9 cellular contexts compared by ENCODE assay signal in the genomic region with DNA sequence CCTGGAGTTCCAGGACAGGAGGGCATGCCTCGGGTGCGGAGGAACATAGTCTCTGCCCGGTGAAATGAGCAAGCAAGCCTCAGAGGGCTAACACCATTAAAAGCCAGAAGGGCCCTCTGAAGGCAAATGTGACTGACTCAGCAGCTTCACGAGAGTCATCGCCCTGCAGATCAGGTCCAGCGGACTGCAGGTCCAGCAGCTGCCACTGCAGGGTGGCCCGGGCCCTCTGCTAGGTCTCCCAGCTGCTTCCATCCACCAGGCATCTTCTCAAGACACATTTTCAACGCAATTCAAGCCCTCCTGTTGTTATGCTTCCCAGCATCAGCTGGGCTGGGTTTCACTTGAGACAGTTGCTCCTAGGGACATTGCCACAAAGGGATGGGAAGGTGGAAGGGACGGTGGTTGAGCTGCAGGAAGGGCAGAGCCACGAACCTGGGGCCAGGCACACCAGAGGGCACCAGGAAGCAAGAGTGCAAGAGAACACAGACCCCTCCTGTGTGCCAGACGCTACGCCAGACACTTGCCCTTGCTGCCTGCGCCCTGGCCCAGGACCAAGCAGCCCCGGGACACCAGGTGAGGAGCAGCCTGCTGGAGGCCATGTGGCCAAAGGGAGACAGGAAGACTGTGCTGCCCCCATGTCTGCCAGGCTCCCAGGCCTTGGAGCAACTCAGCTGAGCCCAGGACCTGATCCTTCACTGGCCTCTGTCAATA.
DNase-seq lines count a peak whose midpoint lies in the region; ATAC-seq and TF ChIP-seq lines count a peak whose summit lies in the region.
"Had no signal": no experiment of that assay in that cellular context is flagged by ENCODE, and none has a peak within 500 bp of the region (broad histone marks: within the 10 kb centered on the region; RNA-seq: fewer than 3 reads in every experiment).

No MANE protein-coding gene starts in this region.

- no peaks in the 10 kb centered on the region for H3K27me3 Mint-ChIP-seq in WTC11 (ENCODE audit: low read depth)

- H3K4me3 ChIP-seq in thoracic aorta: no peak overlapping the region
- no peak overlapping the region for H3K4me3 ChIP-seq in upper lobe of left lung
- H3K4me3 ChIP-seq in effector memory CD4-positive, alpha-beta T cell (ENCODE audit: insufficient read depth, low read depth, low read length, poor library complexity, severe bottlenecking): no peak overlapping the region

- peak overlapping the region; percentile 95 for H3K27ac Mint-ChIP-seq in WTC11
- H3K27ac Mint-ChIP-seq: T-helper 1 cell treated with Interleukin-12 subunit alpha and Interleukin-12 subunit beta and Interleukin-4 antibody, amounts not matched to agents 30 μg/mL and 1 μg/mL, for 36 hours had no signal

- no peak overlapping the region for H3K4me3 Mint-ChIP-seq in WTC11
- H3K4me3 Mint-ChIP-seq: T-helper 1 cell treated with Interleukin-12 subunit alpha and Interleukin-12 subunit beta and Interleukin-4 antibody, amounts not matched to agents 30 μg/mL and 1 μg/mL, for 36 hours had no signal

- H3K27me3 ChIP-seq in thoracic aorta (replicated peaks; ENCODE audit: insufficient read depth) (no peaks in the 10 kb centered on the region), upper lobe of left lung (no peaks in the 10 kb centered on the region)
- H3K27me3 ChIP-seq in effector memory CD4-positive, alpha-beta T cell (replicated peaks; ENCODE audit: control insufficient read depth, insufficient read depth, low read length, poor library complexity, severe bottlenecking): no peaks in the 10 kb centered on the region

- H3K36me3 ChIP-seq in thoracic aorta (no peaks in the 10 kb centered on the region), upper lobe of left lung (no peaks in the 10 kb centered on the region)
- H3K36me3 ChIP-seq in effector memory CD4-positive, alpha-beta T cell (ENCODE audit: control insufficient read depth, insufficient read depth, low read length): no peaks in the 10 kb centered on the region

- ATAC-seq in WTC11: no peak
- ATAC-seq in thoracic aorta (ENCODE audit: insufficient number of reproducible peaks, low FRiP score, low read depth): no peak
- ATAC-seq in upper lobe of left lung (ENCODE audit: low FRiP score in 2 of 2): no peak
- ATAC-seq in GM18868 (IDR thresholded peaks at IDR 0.05; ENCODE audit: unreplicated experiment): no peak

- H3K27ac ChIP-seq in thoracic aorta (peak overlapping the region; percentile 67 to 96), upper lobe of left lung (peak overlapping the region in 2 of 4 donors; percentile 23 to 61)
- no peak overlapping the region for H3K27ac ChIP-seq in effector memory CD4-positive, alpha-beta T cell (ENCODE audit: insufficient read depth, low read length, poor library complexity, severe bottlenecking)

- peaks cover 53% of the 10 kb centered on the region for H3K4me1 Mint-ChIP-seq in WTC11

- no peak for TF ChIP-seq EP300 in upper lobe of left lung (IDR thresholded peaks at IDR 0.05)

- H3K9me3 ChIP-seq in thoracic aorta (no peaks in the 10 kb centered on the region), upper lobe of left lung (no peaks in the 10 kb centered on the region)
- H3K9me3 ChIP-seq in effector memory CD4-positive, alpha-beta T cell (ENCODE audit: control insufficient read depth, low read length): no peaks in the 10 kb centered on the region

- no peak for TF ChIP-seq POLR2A in upper lobe of left lung (IDR thresholded peaks at IDR 0.05)

- CTCF ChIA-PET in WTC11 (lab: Charles Lee): no interaction called here

- POLR2A ChIA-PET in WTC11 (lab: Charles Lee): no interaction called here

- H3K4me1 ChIP-seq in thoracic aorta (ENCODE audit: control insufficient read depth in 1 of 2, low read depth in 2 of 2) (peaks cover 24 to 49% of the 10 kb centered on the region in 2 donors), upper lobe of left lung (peaks cover 45 to 69% (median 62%) of the 10 kb centered on the region in 4 donors)
- peaks cover 28% of the 10 kb centered on the region for H3K4me1 ChIP-seq in effector memory CD4-positive, alpha-beta T cell (ENCODE audit: control insufficient read depth, insufficient read depth, low read length, poor library complexity, severe bottlenecking)

- TF ChIP-seq CTCF in WTC11 (IDR thresholded peaks at IDR 0.05) (no peak), thoracic aorta (IDR thresholded peaks at IDR 0.05) (no peak), upper lobe of left lung (IDR thresholded peaks at IDR 0.05) (no peak)

- 81 to 96% methylated on average over 9 to 14 of the region's 14 CpGs for WGBS in upper lobe of left lung, 2 donors

- H3K36me3 Mint-ChIP-seq in WTC11: no peaks in the 10 kb centered on the region

- no peaks in the 10 kb centered on the region for H3K9me3 Mint-ChIP-seq in WTC11
- H3K9me3 Mint-ChIP-seq: T-helper 1 cell treated with Interleukin-12 subunit alpha and Interleukin-12 subunit beta and Interleukin-4 antibody, amounts not matched to agents 30 μg/mL and 1 μg/mL, for 36 hours had no signal

- peak; percentile 22 for DNase-seq in NCI-H2029 (lab: John Stamatoyannopoulos, UW)
- no peak for DNase-seq in NCI-H2029 treated with DMSO at 0.1 percent for 48 hours (lab: John Stamatoyannopoulos, UW)
- no peak for DNase-seq in WTC11 (ENCODE audit: low spot score)
- DNase-seq in islet precursor cell: peak; percentile 72
- no peak for DNase-seq in thoracic aorta (ENCODE audit: low spot score)
- no peak for DNase-seq in upper lobe of left lung
- DNase-seq in effector memory CD4-positive, alpha-beta T cell: no peak

TF ChIP-seq in WTC11, 78 proteins besides CTCF, POLR2A, EP300 and RAD21:
- TF ChIP-seq TEAD1 (CRISPR knock-in tag; IDR thresholded peaks at IDR 0.05) (no peak), GABPB1 (CRISPR knock-in tag; IDR thresholded peaks at IDR 0.05) (no peak), ZNF232 (CRISPR knock-in tag; IDR thresholded peaks at IDR 0.05) (no peak), ZNF396 (CRISPR knock-in tag; IDR thresholded peaks at IDR 0.05; ENCODE audit: borderline replicate concordance) (no peak), NFATC4 (CRISPR knock-in tag; IDR thresholded peaks at IDR 0.05) (no peak), FOXJ3 (CRISPR knock-in tag; IDR thresholded peaks at IDR 0.05; ENCODE audit: borderline replicate concordance) (no peak), MXD4 (CRISPR knock-in tag; IDR thresholded peaks at IDR 0.05; ENCODE audit: borderline replicate concordance) (no peak), RELA (CRISPR knock-in tag; IDR thresholded peaks at IDR 0.05; ENCODE audit: borderline replicate concordance) (no peak), NR3C1 (CRISPR knock-in tag; conservative IDR thresholded peaks at IDR 0.05; ENCODE audit: low read depth) (no peak), ZNF219 (CRISPR knock-in tag; IDR thresholded peaks at IDR 0.05; ENCODE audit: borderline replicate concordance) (no peak), ZNF423 (CRISPR knock-in tag; IDR thresholded peaks at IDR 0.05) (no peak)
- TF ChIP-seq, protein P1, sequence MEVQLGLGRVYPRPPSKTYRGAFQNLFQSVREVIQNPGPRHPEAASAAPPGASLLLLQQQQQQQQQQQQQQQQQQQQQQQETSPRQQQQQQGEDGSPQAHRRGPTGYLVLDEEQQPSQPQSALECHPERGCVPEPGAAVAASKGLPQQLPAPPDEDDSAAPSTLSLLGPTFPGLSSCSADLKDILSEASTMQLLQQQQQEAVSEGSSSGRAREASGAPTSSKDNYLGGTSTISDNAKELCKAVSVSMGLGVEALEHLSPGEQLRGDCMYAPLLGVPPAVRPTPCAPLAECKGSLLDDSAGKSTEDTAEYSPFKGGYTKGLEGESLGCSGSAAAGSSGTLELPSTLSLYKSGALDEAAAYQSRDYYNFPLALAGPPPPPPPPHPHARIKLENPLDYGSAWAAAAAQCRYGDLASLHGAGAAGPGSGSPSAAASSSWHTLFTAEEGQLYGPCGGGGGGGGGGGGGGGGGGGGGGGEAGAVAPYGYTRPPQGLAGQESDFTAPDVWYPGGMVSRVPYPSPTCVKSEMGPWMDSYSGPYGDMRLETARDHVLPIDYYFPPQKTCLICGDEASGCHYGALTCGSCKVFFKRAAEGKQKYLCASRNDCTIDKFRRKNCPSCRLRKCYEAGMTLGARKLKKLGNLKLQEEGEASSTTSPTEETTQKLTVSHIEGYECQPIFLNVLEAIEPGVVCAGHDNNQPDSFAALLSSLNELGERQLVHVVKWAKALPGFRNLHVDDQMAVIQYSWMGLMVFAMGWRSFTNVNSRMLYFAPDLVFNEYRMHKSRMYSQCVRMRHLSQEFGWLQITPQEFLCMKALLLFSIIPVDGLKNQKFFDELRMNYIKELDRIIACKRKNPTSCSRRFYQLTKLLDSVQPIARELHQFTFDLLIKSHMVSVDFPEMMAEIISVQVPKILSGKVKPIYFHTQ (CRISPR knock-in tag; IDR thresholded peaks at IDR 0.05): no peak
- TF ChIP-seq, protein P2, sequence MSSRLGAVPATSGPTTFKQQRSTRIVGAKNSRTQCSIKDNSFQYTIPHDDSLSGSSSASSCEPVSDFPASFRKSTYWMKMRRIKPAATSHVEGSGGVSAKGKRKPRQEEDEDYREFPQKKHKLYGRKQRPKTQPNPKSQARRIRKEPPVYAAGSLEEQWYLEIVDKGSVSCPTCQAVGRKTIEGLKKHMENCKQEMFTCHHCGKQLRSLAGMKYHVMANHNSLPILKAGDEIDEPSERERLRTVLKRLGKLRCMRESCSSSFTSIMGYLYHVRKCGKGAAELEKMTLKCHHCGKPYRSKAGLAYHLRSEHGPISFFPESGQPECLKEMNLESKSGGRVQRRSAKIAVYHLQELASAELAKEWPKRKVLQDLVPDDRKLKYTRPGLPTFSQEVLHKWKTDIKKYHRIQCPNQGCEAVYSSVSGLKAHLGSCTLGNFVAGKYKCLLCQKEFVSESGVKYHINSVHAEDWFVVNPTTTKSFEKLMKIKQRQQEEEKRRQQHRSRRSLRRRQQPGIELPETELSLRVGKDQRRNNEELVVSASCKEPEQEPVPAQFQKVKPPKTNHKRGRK (CRISPR knock-in tag; IDR thresholded peaks at IDR 0.05; ENCODE audit: borderline replicate concordance): no peak
- TF ChIP-seq, protein P3, sequence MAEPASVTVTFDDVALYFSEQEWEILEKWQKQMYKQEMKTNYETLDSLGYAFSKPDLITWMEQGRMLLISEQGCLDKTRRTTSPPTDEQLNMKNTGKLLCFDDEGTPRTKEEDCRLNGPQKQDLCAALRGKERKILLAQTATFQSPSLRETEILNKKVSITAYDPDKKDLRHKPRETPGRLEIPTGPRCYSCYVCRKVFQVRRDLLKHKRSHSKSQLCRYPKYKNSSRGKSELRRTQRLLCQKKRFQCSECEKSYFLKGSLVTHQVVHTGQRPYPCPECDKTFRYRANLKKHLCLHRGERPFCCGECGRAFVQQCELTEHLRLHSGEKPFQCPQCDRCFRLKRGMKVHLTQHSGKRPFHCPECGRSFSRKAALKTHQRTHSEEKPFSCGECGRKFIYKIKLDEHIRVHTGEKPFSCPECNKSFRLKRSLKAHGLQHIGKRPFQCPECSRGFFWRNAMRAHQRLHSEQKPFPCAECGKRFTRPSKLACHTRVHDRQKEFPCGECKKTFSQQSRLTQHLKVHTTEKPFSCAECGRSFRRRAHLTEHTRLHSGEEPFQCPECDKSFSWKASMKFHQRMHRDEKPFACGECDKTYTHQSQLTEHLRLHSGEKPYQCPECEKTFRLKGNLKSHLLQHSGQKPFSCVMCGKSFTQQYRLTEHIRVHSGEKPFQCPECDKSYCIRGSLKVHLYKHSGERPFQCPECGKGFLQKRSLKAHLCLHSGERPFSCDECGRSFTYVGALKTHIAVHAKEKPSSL (CRISPR knock-in tag; conservative IDR thresholded peaks at IDR 0.05): no peak

Comparison
In these comparisons a context has a peak if more than half of its experiments do, and no peak if none do; other contexts are left out.
1. DNase-seq: peak in NCI-H2029 (single experiment) and islet precursor cell (single experiment); none in NCI-H2029 treated with DMSO at 0.1 percent for 48 hours (single experiment), WTC11 (single experiment), thoracic aorta (single experiment), upper lobe of left lung (0 of 2) and effector memory CD4-positive, alpha-beta T cell (0 of 3).